ENCODE assay signal across 1 cellular context in genomic region chr19:49799798-49800376, GRCh38.
TF ChIP-seq lines count a peak whose summit lies in the region.

No MANE protein-coding gene starts in this region.

TF ChIP-seq in IMR-90, 13 proteins besides CTCF, POLR2A, EP300 and RAD21:
- TF ChIP-seq CHD1 (IDR thresholded peaks at IDR 0.05; ENCODE audit: low read depth, low read length): no peak
- TF ChIP-seq FOS (IDR thresholded peaks at IDR 0.05; ENCODE audit: low read depth, low read length): no peak
- TF ChIP-seq ELK1 (IDR thresholded peaks at IDR 0.05; ENCODE audit: borderline replicate concordance, low read depth, low read length): no peak
- no peak for TF ChIP-seq MAZ (IDR thresholded peaks at IDR 0.05; ENCODE audit: borderline replicate concordance, low read depth, low read length)
- no peak for TF ChIP-seq USF2 (IDR thresholded peaks at IDR 0.05; ENCODE audit: low read depth, low read length)
- TF ChIP-seq SMC3 (IDR thresholded peaks at IDR 0.05; ENCODE audit: low read depth, low read length): no peak
- TF ChIP-seq RFX5 (IDR thresholded peaks at IDR 0.05; ENCODE audit: low read depth, low read length): no peak
- no peak for TF ChIP-seq NFE2L2 (IDR thresholded peaks at IDR 0.05; ENCODE audit: low read depth, low read length)
TF ChIP-seq in IMR-90: peak in this region for 0.
